In the genomic region with DNA sequence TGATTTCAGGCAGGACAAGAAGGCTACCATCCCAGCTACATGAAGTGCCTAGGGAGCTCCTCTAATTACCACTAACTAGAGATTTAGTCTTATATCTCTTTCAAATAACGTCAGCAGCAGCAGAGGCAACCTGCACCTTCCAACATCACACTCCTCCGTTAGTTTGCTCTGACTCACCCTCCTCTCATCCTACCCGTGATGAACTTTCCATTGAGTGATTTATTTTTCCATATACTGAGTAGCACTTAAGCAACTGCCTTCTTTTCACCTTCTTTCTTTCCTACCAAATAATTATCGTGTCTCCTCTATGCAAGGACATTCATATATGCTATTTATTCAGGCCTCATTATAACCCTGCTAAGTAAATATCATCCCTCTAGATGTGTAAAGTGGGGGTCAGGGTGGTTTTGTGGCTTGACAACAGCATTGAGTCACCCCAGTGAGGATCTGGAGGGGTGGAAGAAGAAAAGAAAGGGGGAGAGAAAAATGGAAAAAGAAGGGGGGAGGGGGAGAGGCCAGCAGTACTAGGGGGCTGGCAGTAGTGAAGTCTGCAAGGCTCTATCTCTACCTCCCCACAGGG, we compare ENCODE assay signal across 15 cellular contexts.
A peak's percentile ranks its signal among the peaks of the same experiment; 100 is the strongest.
DNase-seq lines count a peak whose midpoint lies in the region; ATAC-seq, FAIRE-seq and TF ChIP-seq lines count a peak whose summit lies in the region.
"Had no signal": no experiment of that assay in that cellular context is flagged by ENCODE, and none has a peak within 500 bp of the region (broad histone marks: within the 10 kb centered on the region; RNA-seq: fewer than 3 reads in every experiment).

No MANE protein-coding gene starts in this region.

- H3K9me3 Mint-ChIP-seq in activated naive CD8-positive, alpha-beta T cell (ENCODE audit: low read depth) = no peaks in the 10 kb centered on the region
- H3K9me3 Mint-ChIP-seq: IgD-negative memory B cell had no signal

- no peak overlapping the region for H3K4me3 Mint-ChIP-seq in activated naive CD8-positive, alpha-beta T cell
- H3K4me3 Mint-ChIP-seq: IgD-negative memory B cell had no signal

- peaks cover 2% of the 10 kb centered on the region for H3K27me3 Mint-ChIP-seq in activated naive CD8-positive, alpha-beta T cell

- H3K27ac Mint-ChIP-seq in activated naive CD8-positive, alpha-beta T cell = peak overlapping the region; percentile 78
- H3K27ac Mint-ChIP-seq: IgD-negative memory B cell had no signal

- DNase-seq in activated CD4-positive, alpha-beta T cell treated with anti-CD3 and anti-CD28 coated beads for 48 hours = peak; percentile 30
- no peak for DNase-seq in activated CD4-positive, alpha-beta T cell treated with anti-CD3 and anti-CD28 coated beads for 1 hour
- peak; percentile 26 for DNase-seq in H54 (ENCODE audit: insufficient read length, low spot score)
- peak; percentile 37 for DNase-seq in kidney glomerular epithelial cell (lab: John Stamatoyannopoulos, UW)
- no peak for DNase-seq in DMS 273 treated with DMSO at 0.1 percent for 48 hours (lab: John Stamatoyannopoulos, UW)
- no peak for DNase-seq in stimulated activated naive CD4-positive, alpha-beta T cell (lab: John Stamatoyannopoulos, UW)
- DNase-seq: mucosa of descending colon; NCI-H2107; stimulated activated naive CD4-positive, alpha-beta T cell treated with Interleukin-2 at 50 U/mL for 16 hours had no signal

- no peaks in the 10 kb centered on the region for H3K36me3 Mint-ChIP-seq in activated naive CD8-positive, alpha-beta T cell

- TF ChIP-seq POLR2A in H54 (IDR thresholded peaks at IDR 0.05; ENCODE audit: low read depth, low read length) = no peak

- H3K4me1 Mint-ChIP-seq in activated naive CD8-positive, alpha-beta T cell (ENCODE audit: low read depth) = peaks cover 12% of the 10 kb centered on the region

- no peak for ATAC-seq in HG03135 (IDR thresholded peaks at IDR 0.05; ENCODE audit: unreplicated experiment)
- ATAC-seq: mucosa of descending colon, Right ventricle myocardium inferior had no signal

- FAIRE-seq in H54 (lab: Jason Lieb, UNC) = peak; percentile 73
- FAIRE-seq: GM18507, TTC549 had no signal

Comparison
In these comparisons a context has a peak if more than half of its experiments do, and no peak if none do; other contexts are left out.
1. DNase-seq: peak in activated CD4-positive, alpha-beta T cell treated with anti-CD3 and anti-CD28 coated beads for 48 hours (single experiment), H54 (single experiment) and kidney glomerular epithelial cell (single experiment); none in activated CD4-positive, alpha-beta T cell treated with anti-CD3 and anti-CD28 coated beads for 1 hour (single experiment), DMS 273 treated with DMSO at 0.1 percent for 48 hours (single experiment) and stimulated activated naive CD4-positive, alpha-beta T cell (0 of 6).